Comparison of ENCODE assay signal across 23 cellular contexts in the genomic region with DNA sequence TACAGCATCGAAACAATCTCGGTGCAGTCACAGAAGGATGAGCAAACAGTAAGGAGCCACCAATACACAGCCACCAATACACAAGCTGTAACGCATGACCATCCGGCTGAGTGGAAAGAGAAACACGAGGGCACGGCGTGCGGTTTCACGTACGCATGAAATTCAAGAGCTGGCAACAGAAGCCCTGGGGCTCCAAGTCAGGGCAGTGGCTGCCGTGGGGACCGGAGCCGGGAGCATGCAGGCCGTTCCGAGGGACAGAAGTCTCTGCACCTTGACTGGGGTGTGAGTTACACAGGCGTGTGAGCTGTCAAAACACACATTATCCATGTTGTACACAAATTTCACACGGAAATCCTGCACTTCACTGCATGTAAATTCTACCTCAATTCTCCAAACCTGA. TPM values are rescaled to one million over a fixed set of nuclear protein-coding genes. Genes with fewer than 3 reads are reported as not detected.
"Had no signal": no experiment of that assay in that cellular context is flagged by ENCODE, and none has a peak within 500 bp of the region (broad histone marks: within the 10 kb centered on the region; RNA-seq: fewer than 3 reads in every experiment).

No MANE protein-coding gene starts in this region.

- H3K4me3 Mint-ChIP-seq: naive thymus-derived CD4-positive, alpha-beta T cell; nephron; neural progenitor cell; stimulated activated memory B cell treated with anti-CD40 and anti-IgM and Interleukin-4, amounts not matched to agents 10 μg/mL and 1 μg/mL and 100 μg/mL, for 72 hours had no signal

- H3K27me3 Mint-ChIP-seq: naive thymus-derived CD4-positive, alpha-beta T cell; stimulated activated memory B cell treated with anti-CD40 and anti-IgM and Interleukin-4, amounts not matched to agents 10 μg/mL and 1 μg/mL and 100 μg/mL, for 72 hours had no signal

- H3K9me3 Mint-ChIP-seq: naive thymus-derived CD4-positive, alpha-beta T cell; nephron; stimulated activated memory B cell treated with anti-CD40 and anti-IgM and Interleukin-4, amounts not matched to agents 10 μg/mL and 1 μg/mL and 100 μg/mL, for 72 hours had no signal

- H3K9me3 ChIP-seq: left lung, prostate gland, right atrium auricular region, spleen, thoracic aorta, tibial nerve, upper lobe of right lung, vagina had no signal

- H3K4me1 Mint-ChIP-seq: nephron; stimulated activated memory B cell treated with anti-CD40 and anti-IgM and Interleukin-4, amounts not matched to agents 10 μg/mL and 1 μg/mL and 100 μg/mL, for 72 hours had no signal

- H3K36me3 ChIP-seq: neural progenitor cell, prostate gland, right atrium auricular region, thoracic aorta, upper lobe of right lung, vagina had no signal

- H3K9ac ChIP-seq: neural progenitor cell, parathyroid adenoma had no signal

- ATAC-seq: left lung; naive thymus-derived CD4-positive, alpha-beta T cell; stimulated activated memory B cell treated with anti-CD40 and anti-IgM and Interleukin-4, amounts not matched to agents 10 μg/mL and 1 μg/mL and 100 μg/mL, for 72 hours; stimulated activated naive CD8-positive, alpha-beta T cell treated with anti-CD3 and anti-CD28 coated beads, Interleukin-15, Interleukin-2, amounts not matched to agents 100 U/mL and 50 U/mL, for 24 hours; upper lobe of right lung had no signal

- DNase-seq: dermis blood vessel endothelial cell; effector memory CD4-positive, alpha-beta T cell; hypothalamus; kidney; mesenchymal stem cell; midbrain; naive thymus-derived CD4-positive, alpha-beta T cell; spleen; stimulated activated CD4-positive, alpha-beta T cell treated with anti-CD3 and anti-CD28 coated beads, Interleukin-4, amount 100 ng/mL, for 4 hours; stimulated activated naive CD8-positive, alpha-beta T cell treated with anti-CD3 and anti-CD28 coated beads, Interleukin-15, Interleukin-2, amounts not matched to agents 100 U/mL and 50 U/mL, for 24 hours; upper lobe of right lung had no signal

- H3K27me3 ChIP-seq: left lung, neural progenitor cell, right atrium auricular region, spleen, tibial nerve, upper lobe of right lung, vagina had no signal

- H3K4me3 ChIP-seq: coronary artery, left lung, neural progenitor cell, prostate gland, right atrium auricular region, skin epidermis, spleen, thoracic aorta, tibial nerve, upper lobe of right lung, vagina had no signal

- H3K4me1 ChIP-seq: left lung, parathyroid adenoma, prostate gland, right atrium auricular region, tibial nerve, upper lobe of right lung, vagina had no signal

- H3K27ac ChIP-seq: coronary artery, left lung, neural progenitor cell, parathyroid adenoma, prostate gland, right atrium auricular region, skin epidermis, spleen, thoracic aorta, tibial nerve, upper lobe of right lung, vagina had no signal

- H3K27ac Mint-ChIP-seq: nephron; neural progenitor cell; stimulated activated memory B cell treated with anti-CD40 and anti-IgM and Interleukin-4, amounts not matched to agents 10 μg/mL and 1 μg/mL and 100 μg/mL, for 72 hours had no signal

RNA-seq across cellular contexts. Expression of gene METRNL, which starts 50.6 kb away (rescaled TPM):
- polyA plus RNA-seq: naive thymus-derived CD4-positive, alpha-beta T cell had no signal
